In the genomic region with DNA sequence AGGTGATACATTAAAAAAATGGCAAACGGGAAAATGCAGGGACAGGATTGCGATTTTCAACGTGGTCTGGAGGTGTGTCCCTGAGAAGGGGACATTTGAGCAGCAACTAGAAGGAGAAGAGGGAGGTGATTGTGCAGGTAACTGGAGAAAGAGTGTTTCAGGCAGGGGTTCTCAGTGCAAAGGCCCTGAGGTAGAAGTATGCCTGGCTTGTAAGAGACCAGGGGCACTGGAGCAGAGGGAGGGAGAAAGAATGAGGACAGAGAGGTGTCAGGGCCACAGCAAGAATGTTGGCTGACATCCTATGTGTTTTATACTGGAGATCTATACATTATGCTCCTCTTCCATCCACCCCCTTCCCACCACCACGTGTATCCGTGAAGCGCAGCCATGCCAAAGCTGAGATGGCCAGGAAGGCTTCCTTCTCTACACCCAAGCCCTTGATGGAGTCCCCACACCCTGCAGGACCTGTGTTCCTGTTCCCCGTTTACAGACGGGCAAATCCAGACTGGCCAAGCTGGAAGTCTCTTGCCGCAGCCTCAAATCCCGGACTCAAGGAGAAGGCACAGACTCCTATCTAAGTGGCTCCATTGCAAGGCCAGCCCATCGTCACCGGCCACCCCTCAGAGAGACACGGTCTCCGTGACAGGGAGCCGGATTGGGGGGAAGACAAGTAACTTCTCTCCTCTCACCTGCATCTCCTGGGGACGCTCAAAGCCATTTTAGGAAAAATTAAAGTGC, we compare ENCODE assay signal across 15 cellular contexts.
"Had no signal": no experiment of that assay in that cellular context is flagged by ENCODE, and none has a peak within 500 bp of the region (broad histone marks: within the 10 kb centered on the region; RNA-seq: fewer than 3 reads in every experiment).

No MANE protein-coding gene starts in this region.

- DNase-seq: activated CD4-positive, alpha-beta T cell treated with anti-CD3 and anti-CD28 coated beads, Interleukin-2, amount 50 U/mL, for 1 hour; activated CD8-positive, alpha-beta memory T cell treated with anti-CD3 and anti-CD28 coated beads, Interleukin-2, amount 50 U/mL, for 4 hours; activated effector memory CD4-positive, alpha-beta T cell treated with anti-CD3 and anti-CD28 coated beads, Interleukin-2, amount 50 U/mL, for 16 hours; activated T-cell treated with anti-CD3 and anti-CD28 coated beads, Interleukin-2, amount 50 U/mL, for 4 hours; adrenal gland; left ventricle myocardium inferior; mucosa of descending colon; naive B cell; sigmoid colon; stimulated activated CD8-positive, alpha-beta memory T cell treated with anti-CD3 and anti-CD28 coated beads, Interleukin-4, amount 100 ng/mL, for 48 hours; stimulated activated naive CD4-positive, alpha-beta T cell treated with Interleukin-2 at 50 U/mL for 16 hours had no signal

- H3K4me3 Mint-ChIP-seq: activated naive CD4-positive, alpha-beta T cell treated with anti-CD3 and anti-CD28 coated beads, Interleukin-2, amount 50 U/mL, for 24 hours; activated T-cell treated with anti-CD3 and anti-CD28 coated beads, Interleukin-2, amount 50 U/mL, for 4 hours; naive B cell had no signal

- H3K4me3 ChIP-seq: adrenal gland, left ventricle myocardium inferior, mucosa of descending colon, sigmoid colon, SJCRH30, tibial nerve had no signal

- H3K36me3 Mint-ChIP-seq: activated naive CD4-positive, alpha-beta T cell treated with anti-CD3 and anti-CD28 coated beads, Interleukin-2, amount 50 U/mL, for 24 hours; naive B cell had no signal

- H3K27ac ChIP-seq: adrenal gland, left ventricle myocardium inferior, neutrophil, sigmoid colon, SJCRH30, tibial nerve had no signal

- H3K9me3 ChIP-seq: adrenal gland, left ventricle myocardium inferior, mucosa of descending colon, neutrophil, sigmoid colon, SJCRH30, tibial nerve had no signal

- H3K4me1 ChIP-seq: adrenal gland, left ventricle myocardium inferior, sigmoid colon had no signal

- H3K27ac Mint-ChIP-seq: activated naive CD4-positive, alpha-beta T cell treated with anti-CD3 and anti-CD28 coated beads, Interleukin-2, amount 50 U/mL, for 24 hours; naive B cell had no signal

- H3K36me3 ChIP-seq: adrenal gland, left ventricle myocardium inferior, neutrophil, sigmoid colon, SJCRH30, tibial nerve had no signal

- H3K4me1 Mint-ChIP-seq: activated naive CD4-positive, alpha-beta T cell treated with anti-CD3 and anti-CD28 coated beads, Interleukin-2, amount 50 U/mL, for 24 hours had no signal

- H3K27me3 ChIP-seq: SJCRH30 had no signal

- H3K9me3 Mint-ChIP-seq: activated naive CD4-positive, alpha-beta T cell treated with anti-CD3 and anti-CD28 coated beads, Interleukin-2, amount 50 U/mL, for 24 hours; activated T-cell treated with anti-CD3 and anti-CD28 coated beads, Interleukin-2, amount 50 U/mL, for 4 hours had no signal
